Comparison of ENCODE assay signal across 8 cellular contexts in genomic region chr15:60328852-60329443, GRCh38.
DNase-seq lines count a peak whose midpoint lies in the region; ATAC-seq and TF ChIP-seq lines count a peak whose summit lies in the region.

No MANE protein-coding gene starts in this region.

- no peak overlapping the region for H3K4me3 ChIP-seq in fibroblast of the aortic adventitia (ENCODE audit: low read depth, low read length)

- TF ChIP-seq CTCF in GM12874 (IDR thresholded peaks at IDR 0.05; ENCODE audit: insufficient read depth, low read depth, low read length) = peak; percentile 53; the same call in 1 of the 2 replicates
- peak; percentile 67 for TF ChIP-seq CTCF in fibroblast of the aortic adventitia (IDR thresholded peaks at IDR 0.05; ENCODE audit: insufficient read depth, low read length)

- DNase-seq in AML-193 (lab: John Stamatoyannopoulos, UW) = peak; percentile 3 to 23
- peak in 3 of 5 donors; percentile 4 to 29 (median 8) for DNase-seq in T-helper 1 cell
- peak; percentile 60 for DNase-seq in fibroblast of the aortic adventitia (ENCODE audit: low read depth)
- DNase-seq in stimulated activated CD4-positive, alpha-beta T cell treated with anti-CD3 and anti-CD28 coated beads, Interleukin-4, amount 100 ng/mL, for 24 hours = peak; percentile 28
- DNase-seq in cerebellar nuclear complex (lab: John Stamatoyannopoulos, UW) = no peak
- DNase-seq in NCI-H526 treated with DMSO at 0.1 percent for 48 hours (lab: John Stamatoyannopoulos, UW) = no peak

- no peak for ATAC-seq in HG03108 (IDR thresholded peaks at IDR 0.05; ENCODE audit: unreplicated experiment)

Comparison
In these comparisons a context has a peak if more than half of its experiments do, and no peak if none do; other contexts are left out.
1. DNase-seq: peak in AML-193 (2 of 2), T-helper 1 cell (3 of 5), fibroblast of the aortic adventitia (single experiment) and stimulated activated CD4-positive, alpha-beta T cell treated with anti-CD3 and anti-CD28 coated beads, Interleukin-4, amount 100 ng/mL, for 24 hours (single experiment); none in cerebellar nuclear complex (0 of 2) and NCI-H526 treated with DMSO at 0.1 percent for 48 hours (single experiment).